In the genomic region with DNA sequence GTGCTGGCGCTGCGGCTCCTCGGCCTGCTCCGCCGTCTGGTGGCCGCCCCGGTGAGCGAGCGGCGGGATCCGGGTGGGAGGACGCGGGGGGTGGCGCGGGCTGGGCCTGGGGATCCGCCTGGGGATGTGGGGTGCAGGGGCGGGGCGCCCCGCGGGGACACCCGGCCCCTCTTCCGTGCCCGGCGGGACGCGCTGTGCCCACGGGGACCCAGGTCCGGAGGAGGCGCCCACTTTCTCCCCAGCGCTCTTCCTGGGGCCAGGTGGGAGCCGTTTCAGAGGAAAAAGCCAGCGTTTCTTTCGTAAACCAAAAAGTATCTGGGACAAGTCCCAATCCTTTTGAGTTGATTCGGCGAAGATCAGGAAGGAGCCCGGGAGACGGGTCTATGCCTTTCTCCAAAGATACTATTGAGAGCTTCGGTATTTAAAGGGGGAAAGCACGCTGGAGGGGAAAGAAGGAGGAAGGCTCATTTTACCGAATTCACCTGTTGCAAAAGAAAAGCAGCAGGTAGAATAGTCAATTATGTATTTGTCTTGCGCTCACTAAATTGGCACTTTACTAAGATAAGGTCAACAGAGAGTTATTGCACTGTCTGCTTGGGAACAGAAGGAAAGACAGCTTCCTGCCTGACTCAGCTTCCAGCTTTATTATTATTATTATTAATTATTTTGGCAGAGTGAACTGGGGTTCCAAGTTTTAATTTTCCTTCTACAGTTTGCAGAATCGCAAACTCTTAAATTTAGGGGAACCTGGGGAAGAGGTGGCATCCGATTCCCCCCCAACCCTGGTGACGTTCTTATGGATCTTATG, we compare ENCODE assay signal across 8 cellular contexts.
A peak's percentile ranks its signal among the peaks of the same experiment; 100 is the strongest.
DNase-seq lines count a peak whose midpoint lies in the region; ATAC-seq and TF ChIP-seq lines count a peak whose summit lies in the region.

No MANE protein-coding gene starts in this region.

- H3K27me3 ChIP-seq in Caco-2 (replicated peaks; ENCODE audit: control insufficient read depth, insufficient read depth, low read length), result no peaks in the 10 kb centered on the region
- no peaks in the 10 kb centered on the region for H3K27me3 ChIP-seq in iPS DF 6.9 (ENCODE audit: control insufficient read depth, insufficient read depth, low read length)

- H3K4me1 Mint-ChIP-seq in Caco-2 (ENCODE audit: low read depth, unreplicated experiment) (peaks cover 19% of the 10 kb centered on the region), T-cell (peaks cover 45 to 59% (median 55%) of the 10 kb centered on the region in 3 donors)
- peaks cover 51% of the 10 kb centered on the region for H3K4me1 Mint-ChIP-seq in stimulated activated effector memory CD8-positive, alpha-beta T cell treated with anti-CD3 and anti-CD28 coated beads, Interleukin-12 subunit alpha, Interleukin-12 subunit beta, amount 100 ng/mL, for 72 hours

- H3K4me1 ChIP-seq in Caco-2, result no peaks in the 10 kb centered on the region
- H3K4me1 ChIP-seq in iPS DF 6.9 (ENCODE audit: control insufficient read depth, insufficient read depth, low read length), result 0 out of 2 replicates have a peak, but pooled peaks cover 1% of the 10 kb centered on the region

- no peaks in the 10 kb centered on the region for H3K9me3 Mint-ChIP-seq in Caco-2 (ENCODE audit: unreplicated experiment)
- H3K9me3 Mint-ChIP-seq in T-cell, result no peaks in the 10 kb centered on the region
- H3K9me3 Mint-ChIP-seq in stimulated activated effector memory CD8-positive, alpha-beta T cell treated with anti-CD3 and anti-CD28 coated beads, Interleukin-12 subunit alpha, Interleukin-12 subunit beta, amount 100 ng/mL, for 72 hours, result no peaks in the 10 kb centered on the region

- intact Hi-C loops in Caco-2 (cut with micrococcal nuclease; ENCODE audit: unreplicated experiment), result loop anchor here (5.0 kb wide), 1 partner anchor 112 kb away; no protein-coding TSS in a partner anchor

- peak in 3 of 4 experiments; percentile 48 to 53 (median 48) for ATAC-seq in T-cell (replicated peaks in 1 of 4)
- ATAC-seq in stimulated activated effector memory CD8-positive, alpha-beta T cell treated with anti-CD3 and anti-CD28 coated beads, Interleukin-12 subunit alpha, Interleukin-12 subunit beta, amount 100 ng/mL, for 72 hours, result peak; percentile 59

- H3K27ac Mint-ChIP-seq in Caco-2 (ENCODE audit: unreplicated experiment), result peak overlapping the region; percentile 9
- H3K27ac Mint-ChIP-seq in T-cell, result peak overlapping the region in 1 of 2 donors; percentile 58
- H3K27ac Mint-ChIP-seq in stimulated activated effector memory CD8-positive, alpha-beta T cell treated with anti-CD3 and anti-CD28 coated beads, Interleukin-12 subunit alpha, Interleukin-12 subunit beta, amount 100 ng/mL, for 72 hours, result peak overlapping the region; percentile 87

- BruUV-seq in Caco-2 (replicated peaks; lab: Mats Ljungman, UMichigan), result TSS peak; percentile 23

- H3K27me3 Mint-ChIP-seq in Caco-2 (ENCODE audit: insufficient read depth, unreplicated experiment) (no peaks in the 10 kb centered on the region), T-cell (no peaks in the 10 kb centered on the region)

- peaks cover 16% of the 10 kb centered on the region for H3K36me3 Mint-ChIP-seq in Caco-2 (ENCODE audit: insufficient read depth, unreplicated experiment)
- peaks cover 36% of the 10 kb centered on the region for H3K36me3 Mint-ChIP-seq in T-cell
- H3K36me3 Mint-ChIP-seq in stimulated activated effector memory CD8-positive, alpha-beta T cell treated with anti-CD3 and anti-CD28 coated beads, Interleukin-12 subunit alpha, Interleukin-12 subunit beta, amount 100 ng/mL, for 72 hours, result peaks cover 51% of the 10 kb centered on the region

- TF ChIP-seq CTCF in Caco-2 (IDR thresholded peaks at IDR 0.05; ENCODE audit: insufficient read depth in 1 of 2, low read depth in 1 of 2, low read length in 1 of 2, severe bottlenecking in 1 of 2, unreplicated experiment in 1 of 2), result no peak

- H3K4me3 Mint-ChIP-seq in Caco-2 (ENCODE audit: unreplicated experiment), result peak overlapping the region; percentile 80
- H3K4me3 Mint-ChIP-seq in T-cell, result peak overlapping the region; percentile 84 to 97 (median 90)
- peak overlapping the region; percentile 85 for H3K4me3 Mint-ChIP-seq in stimulated activated effector memory CD8-positive, alpha-beta T cell treated with anti-CD3 and anti-CD28 coated beads, Interleukin-12 subunit alpha, Interleukin-12 subunit beta, amount 100 ng/mL, for 72 hours

- H3K36me3 ChIP-seq in Caco-2 (ENCODE audit: control insufficient read depth, insufficient read depth, low read length), result no peaks in the 10 kb centered on the region
- no peaks in the 10 kb centered on the region for H3K36me3 ChIP-seq in iPS DF 6.9 (ENCODE audit: control insufficient read depth, insufficient read depth, low read length)

- POLR2A ChIA-PET in Caco-2 (lab: Charles Lee), result no interaction called here
- POLR2A ChIA-PET in T-cell (lab: Charles Lee), result no interaction called here

- no CpG with 5 or more reads among the region's 44 CpGs for WGBS in iPS DF 6.9 (ENCODE audit: insufficient coverage, insufficient read length)

- DNase-seq in Caco-2 (no peak), HCEC 1CT (peak; percentile 45), T-cell (no peak), iPS DF 6.9 (ENCODE audit: low read depth, low spot score) (no peak), SKM-1 treated with dmso at 0.1 percent for 144 hours (lab: John Stamatoyannopoulos, UW; ENCODE audit: unreplicated experiment) (no peak), SW 1271 (lab: John Stamatoyannopoulos, UW) (no peak)
- no peak for DNase-seq in stimulated activated effector memory CD8-positive, alpha-beta T cell treated with anti-CD3 and anti-CD28 coated beads, Interleukin-12 subunit alpha, Interleukin-12 subunit beta, amount 100 ng/mL, for 72 hours (ENCODE audit: low spot score in 2 of 2)
- DNase-seq in activated effector memory CD4-positive, alpha-beta T cell treated with Interleukin-2 at 50 U/mL for 16 hours, result no peak

- H3K9me3 ChIP-seq in Caco-2, result no peaks in the 10 kb centered on the region
- H3K9me3 ChIP-seq in iPS DF 6.9 (ENCODE audit: control insufficient read depth, insufficient read depth, low read length), result no peaks in the 10 kb centered on the region

- peak overlapping the region; percentile 77 for H3K4me3 ChIP-seq in Caco-2 (ENCODE audit: low read depth, low read length)
- peak overlapping the region; percentile 81 for H3K4me3 ChIP-seq in iPS DF 6.9 (ENCODE audit: low read length)

- CTCF ChIA-PET in Caco-2 (lab: Charles Lee) (no interaction called here), T-cell (lab: Charles Lee) (no interaction called here)

- H3K27ac ChIP-seq in iPS DF 6.9 (ENCODE audit: low read length), result no peak overlapping the region
